19 cellular contexts compared by ENCODE assay signal in genomic region chr9:698937-699336, GRCh38.
A peak's percentile ranks its signal among the peaks of the same experiment; 100 is the strongest.
DNase-seq lines count a peak whose midpoint lies in the region; ATAC-seq and TF ChIP-seq lines count a peak whose summit lies in the region.
"Had no signal": no experiment of that assay in that cellular context is flagged by ENCODE, and none has a peak within 500 bp of the region (broad histone marks: within the 10 kb centered on the region; RNA-seq: fewer than 3 reads in every experiment).

No MANE protein-coding gene starts in this region.

- no peak for TF ChIP-seq RAD21 in IMR-90 (IDR thresholded peaks at IDR 0.05; ENCODE audit: low read length)

- H3K27ac ChIP-seq in IMR-90 (ENCODE audit: insufficient read depth, low read length): peak overlapping the region; percentile 28; the same call in 1 of the 2 replicates
- H3K27ac ChIP-seq in muscle layer of duodenum (ENCODE audit: low read length): peak overlapping the region; percentile 7
- H3K27ac ChIP-seq in thyroid gland: peak overlapping the region in 2 of 3 donors; percentile 41 to 99

- CTCF ChIA-PET in IMR-90 (lab: Yijun Ruan, JAX): interaction anchor here (0.6 kb wide), 1 partner anchor 1350 kb away, joined by 5 read pairs; no protein-coding TSS in a partner anchor

- H3K27me3 ChIP-seq in IMR-90 (ENCODE audit: control insufficient read depth, insufficient read depth, low read length) (no peaks in the 10 kb centered on the region), muscle layer of duodenum (ENCODE audit: low read depth, low read length) (no peaks in the 10 kb centered on the region), thyroid gland (no peaks in the 10 kb centered on the region)

- no peak overlapping the region for H2AFZ ChIP-seq in IMR-90 (replicated peaks; ENCODE audit: low read length, poor library complexity)

- peaks cover 25% of the 10 kb centered on the region for H3K9me1 ChIP-seq in IMR-90 (ENCODE audit: insufficient read depth, low read length)

- H3K4me3 ChIP-seq in IMR-90 (ENCODE audit: insufficient read depth, low read depth, low read length) (no peak overlapping the region), muscle layer of duodenum (ENCODE audit: low read depth in 1 of 2, low read length in 2 of 2) (no peak overlapping the region), thyroid gland (replicated peaks in 1 of 3) (no peak overlapping the region)

- 0 out of 2 replicates have a peak overlapping the region, but pooled peaks have one; percentile 25 for H3K9ac ChIP-seq in IMR-90 (ENCODE audit: low read depth, low read length)

- H3K4me1 Mint-ChIP-seq in chondrocyte (ENCODE audit: low read depth): peaks cover 69% of the 10 kb centered on the region
- H3K4me1 Mint-ChIP-seq in stimulated activated memory B cell treated with anti-CD40 and anti-IgM and Interleukin-4, amounts not matched to agents 10 μg/mL and 1 μg/mL and 100 μg/mL, for 72 hours: no peaks in the 10 kb centered on the region

- peak overlapping the region; percentile 66 for H3K23ac ChIP-seq in IMR-90 (ENCODE audit: low read depth, low read length)

- H3K14ac ChIP-seq in IMR-90 (replicated peaks; ENCODE audit: low read depth, low read length): peak overlapping the region; percentile 58

- ATAC-seq in IMR-90 (ENCODE audit: low read depth): no peak
- ATAC-seq in HG03469 (IDR thresholded peaks at IDR 0.05; ENCODE audit: unreplicated experiment): no peak
- ATAC-seq in stimulated activated memory B cell treated with anti-CD40 and anti-IgM and Interleukin-4, amounts not matched to agents 10 μg/mL and 1 μg/mL and 100 μg/mL, for 72 hours: no peak
- ATAC-seq: sciatic nerve, T-cell had no signal

- H3K4me1 ChIP-seq in IMR-90 (ENCODE audit: control insufficient read depth, insufficient read depth, low read length): peaks cover 39% of the 10 kb centered on the region
- peaks cover 18 to 46% of the 10 kb centered on the region in 2 donors for H3K4me1 ChIP-seq in muscle layer of duodenum (ENCODE audit: control insufficient read depth in 1 of 2, insufficient read depth in 2 of 2, low read length in 2 of 2)
- peaks cover 40 to 71% of the 10 kb centered on the region in 2 donors for H3K4me1 ChIP-seq in thyroid gland

- intact Hi-C loops in IMR-90 (cut with micrococcal nuclease): no loop called here
- intact Hi-C loops in thyroid gland (cut with DNase I): loop anchor here (10.0 kb wide), 1 partner anchor 54 kb away; no protein-coding TSS in a partner anchor

- H3K4ac ChIP-seq in IMR-90 (ENCODE audit: low read depth, low read length): peak overlapping the region; percentile 81

- peak overlapping the region in 1 of 2 experiments; percentile 57; a peak in 1 of 4 replicates for H4K8ac ChIP-seq in IMR-90 (ENCODE audit: low read depth in 2 of 2, low read length in 2 of 2)

- no peaks in the 10 kb centered on the region for H4K20me1 ChIP-seq in IMR-90 (ENCODE audit: insufficient read depth, low read length)

- TF ChIP-seq CTCF in IMR-90 (conservative IDR thresholded peaks at IDR 0.05; ENCODE audit: low read depth, low read length) (no peak), chondrocyte (IDR thresholded peaks at IDR 0.05) (no peak), thyroid gland (IDR thresholded peaks at IDR 0.05) (no peak)

- peak overlapping the region; percentile 48 for H2BK120ac ChIP-seq in IMR-90 (ENCODE audit: low read depth, low read length)

- H3K9me3 ChIP-seq in IMR-90 (ENCODE audit: control insufficient read depth, insufficient read depth, low read length) (no peaks in the 10 kb centered on the region), muscle layer of duodenum (ENCODE audit: control insufficient read depth in 1 of 2, low read length in 2 of 2) (no peaks in the 10 kb centered on the region), thyroid gland (no peaks in the 10 kb centered on the region)

- TF ChIP-seq POLR2A in IMR-90 (IDR thresholded peaks at IDR 0.05; ENCODE audit: low read depth, low read length): no peak
- no peak for TF ChIP-seq POLR2A in thyroid gland (IDR thresholded peaks at IDR 0.05)

- no peaks in the 10 kb centered on the region for H3K36me3 ChIP-seq in IMR-90 (ENCODE audit: control insufficient read depth, insufficient read depth, low read length)
- H3K36me3 ChIP-seq in muscle layer of duodenum (ENCODE audit: control insufficient read depth in 1 of 2, insufficient read depth in 2 of 2, low read length in 2 of 2): peaks cover 0 to 7% of the 10 kb centered on the region in 2 donors
- no peaks in the 10 kb centered on the region for H3K36me3 ChIP-seq in thyroid gland

- BruUV-seq in IMR-90 (replicated peaks; lab: Mats Ljungman, UMichigan): no TSS peak

- no peak overlapping the region for H2AK9ac ChIP-seq in IMR-90 (replicated peaks; ENCODE audit: low read depth, low read length, poor library complexity)

- DNase-seq in IMR-90 (no peak), chondrocyte (ENCODE audit: low spot score) (no peak), thyroid gland (no peak), dermis blood vessel endothelial cell (no peak)
- DNase-seq: activated CD4-positive, alpha-beta T cell treated with anti-CD3 and anti-CD28 coated beads for 4 hours; activated naive CD8-positive, alpha-beta T cell treated with anti-CD3 and anti-CD28 coated beads, Interleukin-2, amount 10 ng/mL, durations not matched to agents 7 days and 5 days; CD4-positive, alpha-beta T cell; DMS53; KG1; MV-4-11; NCI-H2029; NCI-H510A; stimulated activated naive CD4-positive, alpha-beta T cell; T-cell had no signal

- peak overlapping the region; percentile 56 for H2BK20ac ChIP-seq in IMR-90 (ENCODE audit: low read depth, low read length)

- peak overlapping the region; percentile 45 for H2BK5ac ChIP-seq in IMR-90 (ENCODE audit: low read depth, low read length, poor library complexity, severe bottlenecking)

- H3K27ac Mint-ChIP-seq in chondrocyte (ENCODE audit: unreplicated experiment): peak overlapping the region; percentile 79
- no peak overlapping the region for H3K27ac Mint-ChIP-seq in stimulated activated memory B cell treated with anti-CD40 and anti-IgM and Interleukin-4, amounts not matched to agents 10 μg/mL and 1 μg/mL and 100 μg/mL, for 72 hours
- H3K27ac Mint-ChIP-seq: activated naive CD8-positive, alpha-beta T cell treated with anti-CD3 and anti-CD28 coated beads, Interleukin-2, amount 10 ng/mL, durations not matched to agents 7 days and 5 days; activated T-helper 2 cell treated with anti-CD3 and anti-CD28 coated beads, Interferon-gamma antibody, Interleukin-2, Interleukin-4, amounts not matched to agents 10 μg/mL and 5 μg/mL and 100 μg/mL, durations not matched to agents 14 hours and 24 hours and 36 hours; CD4-positive, alpha-beta T cell; T-cell had no signal

- peak overlapping the region; percentile 64 for H4K91ac ChIP-seq in IMR-90 (ENCODE audit: insufficient read depth, low read depth, low read length)

- H3K4me2 ChIP-seq in IMR-90 (ENCODE audit: low read depth, low read length): no peak overlapping the region; the same call in 1 of the 2 replicates

- peaks cover 23 to 72% of the 10 kb centered on the region in 2 experiments for H3K79me1 ChIP-seq in IMR-90 (ENCODE audit: low read depth in 1 of 2, low read length in 2 of 2)

- POLR2A ChIA-PET in IMR-90 (lab: Charles Lee; ENCODE audit: unreplicated experiment): no interaction called here

- no peaks in the 10 kb centered on the region for H3K9me3 Mint-ChIP-seq in chondrocyte (ENCODE audit: low read depth)
- no peaks in the 10 kb centered on the region for H3K9me3 Mint-ChIP-seq in stimulated activated memory B cell treated with anti-CD40 and anti-IgM and Interleukin-4, amounts not matched to agents 10 μg/mL and 1 μg/mL and 100 μg/mL, for 72 hours
- H3K9me3 Mint-ChIP-seq: activated naive CD8-positive, alpha-beta T cell treated with anti-CD3 and anti-CD28 coated beads, Interleukin-2, amount 10 ng/mL, durations not matched to agents 7 days and 5 days; activated T-helper 2 cell treated with anti-CD3 and anti-CD28 coated beads, Interferon-gamma antibody, Interleukin-2, Interleukin-4, amounts not matched to agents 10 μg/mL and 5 μg/mL and 100 μg/mL, durations not matched to agents 14 hours and 24 hours and 36 hours; CD4-positive, alpha-beta T cell; T-cell had no signal

- dilution Hi-C loops in IMR-90 (cut with HindIII; ENCODE audit: low sequenced_read_pairs, unreplicated experiment): no loop called here

- no peak overlapping the region for H3K56ac ChIP-seq in IMR-90 (ENCODE audit: extremely low read depth, insufficient read depth, low read length)

- no peaks in the 10 kb centered on the region for H3K27me3 Mint-ChIP-seq in chondrocyte (ENCODE audit: low read depth)
- no peaks in the 10 kb centered on the region for H3K27me3 Mint-ChIP-seq in stimulated activated memory B cell treated with anti-CD40 and anti-IgM and Interleukin-4, amounts not matched to agents 10 μg/mL and 1 μg/mL and 100 μg/mL, for 72 hours

- peak overlapping the region; percentile 66; the same call in 1 of the 2 replicates for H2AK5ac ChIP-seq in IMR-90 (ENCODE audit: low read depth, low read length)

- in situ Hi-C loops in IMR-90 (cut with MboI; ENCODE audit: low sequenced_read_pairs): no loop called here

- H2BK15ac ChIP-seq in IMR-90 (ENCODE audit: low read depth, low read length): peak overlapping the region; percentile 51; the same call in 1 of the 3 replicates

- WGBS in IMR-90 (ENCODE audit: extremely low coverage in 2 of 2, insufficient read length in 1 of 2), 2 experiments: 80% methylated on average over 1 of the region's 6 CpGs; no CpG with 5 or more reads in 1 of the 2 experiments
- 93 to 94% methylated on average over 6 of the region's 6 CpGs for WGBS in thyroid gland, 2 donors

- no peak overlapping the region for H3K4me3 Mint-ChIP-seq in chondrocyte (ENCODE audit: unreplicated experiment)
- H3K4me3 Mint-ChIP-seq in stimulated activated memory B cell treated with anti-CD40 and anti-IgM and Interleukin-4, amounts not matched to agents 10 μg/mL and 1 μg/mL and 100 μg/mL, for 72 hours: no peak overlapping the region
- H3K4me3 Mint-ChIP-seq: activated naive CD8-positive, alpha-beta T cell treated with anti-CD3 and anti-CD28 coated beads, Interleukin-2, amount 10 ng/mL, durations not matched to agents 7 days and 5 days; CD4-positive, alpha-beta T cell; T-cell had no signal

- H4K5ac ChIP-seq in IMR-90 (ENCODE audit: low read depth, low read length): peak overlapping the region; percentile 49

- H3K36me3 Mint-ChIP-seq in chondrocyte (ENCODE audit: low read depth): no peaks in the 10 kb centered on the region
- H3K36me3 Mint-ChIP-seq in stimulated activated memory B cell treated with anti-CD40 and anti-IgM and Interleukin-4, amounts not matched to agents 10 μg/mL and 1 μg/mL and 100 μg/mL, for 72 hours: no peaks in the 10 kb centered on the region
- H3K36me3 Mint-ChIP-seq: activated naive CD8-positive, alpha-beta T cell treated with anti-CD3 and anti-CD28 coated beads, Interleukin-2, amount 10 ng/mL, durations not matched to agents 7 days and 5 days had no signal

- peak overlapping the region; percentile 76 for H3K18ac ChIP-seq in IMR-90 (ENCODE audit: low read depth, low read length)

TF ChIP-seq in IMR-90, 13 proteins besides CTCF, POLR2A, EP300 and RAD21 (continues in another document):
- TF ChIP-seq RFX5 (IDR thresholded peaks at IDR 0.05; ENCODE audit: low read depth, low read length) (no peak), CHD1 (IDR thresholded peaks at IDR 0.05; ENCODE audit: low read depth, low read length) (no peak)

Comparison
In these comparisons a context has a peak if more than half of its experiments do, and no peak if none do; other contexts are left out.
1. H3K27ac ChIP-seq: peak in every context shown above with its lines; median percentile 70 in thyroid gland; 28 in IMR-90; 7 in muscle layer of duodenum.